In genomic region chr13:94537740-94538630, GRCh38 we compare ENCODE assay signal across 22 cellular contexts. TPM values are rescaled to one million over a fixed set of nuclear protein-coding genes. Genes with fewer than 3 reads are reported as not detected.
"Had no signal": no experiment of that assay in that cellular context is flagged by ENCODE, and none has a peak within 500 bp of the region (broad histone marks: within the 10 kb centered on the region; RNA-seq: fewer than 3 reads in every experiment).

No MANE protein-coding gene starts in this region.

- DNase-seq: activated CD4-positive, alpha-beta T cell treated with anti-CD3 and anti-CD28 coated beads for 1 hour; activated CD4-positive, alpha-beta T cell treated with anti-CD3 and anti-CD28 coated beads, Interleukin-2, amount 50 U/mL, for 4 hours; activated gamma-delta T cell treated with Interleukin-2 at 50 U/mL for 16 hours; activated naive CD8-positive, alpha-beta T cell treated with anti-CD3 and anti-CD28 coated beads for 36 hours; amniotic stem cell; dermis blood vessel endothelial cell; effector memory CD4-positive, alpha-beta T cell; head of caudate nucleus; left ventricle myocardium inferior; occipital lobe; posterior cingulate gyrus; stimulated activated CD4-positive, alpha-beta T cell treated with anti-CD3 and anti-CD28 coated beads, Interleukin-12 subunit alpha, Interleukin-12 subunit beta, amount 100 ng/mL, for 4 hours; stimulated activated CD4-positive, alpha-beta T cell treated with anti-CD3 and anti-CD28 coated beads, Interleukin-2, amount 100 ng/mL, for 24 hours; stimulated activated naive CD8-positive, alpha-beta T cell treated with anti-CD3 and anti-CD28 coated beads, Interleukin-15, Interleukin-2, amounts not matched to agents 100 U/mL and 50 U/mL, for 24 hours; substantia nigra had no signal

- H3K36me3 ChIP-seq: cardiac muscle cell, left ventricle myocardium inferior, tibial nerve had no signal

- H3K9me3 ChIP-seq: left ventricle myocardium inferior, tibial nerve had no signal

- H3K4me3 ChIP-seq: cardiac muscle cell, left ventricle myocardium inferior, tibial nerve had no signal

- H3K27ac ChIP-seq: cardiac muscle cell, left ventricle myocardium inferior, tibial nerve, VCaP had no signal

- H3K4me1 ChIP-seq: left ventricle myocardium inferior, tibial nerve had no signal

- H3K27me3 ChIP-seq: cardiac muscle cell, tibial nerve had no signal

RNA-seq across cellular contexts. Expression of gene DCT, which starts 58.5 kb away (rescaled TPM):
- total RNA-seq: dermis blood vessel endothelial cell, endothelial cell of umbilical vein, mononuclear cell had no signal
- polyA plus RNA-seq: cardiac muscle cell, endothelial cell of umbilical vein, fibroblast of lung, neural cell had no signal
